9 cellular contexts compared by ENCODE assay signal in genomic region chr13:21625366-21625765, GRCh38.
DNase-seq lines count a peak whose midpoint lies in the region; ATAC-seq lines count a peak whose summit lies in the region.
"Had no signal": no experiment of that assay in that cellular context is flagged by ENCODE, and none has a peak within 500 bp of the region (broad histone marks: within the 10 kb centered on the region; RNA-seq: fewer than 3 reads in every experiment).

No MANE protein-coding gene starts in this region.

- in situ Hi-C loops in KBM-7 (cut with MboI; ENCODE audit: low pct_unique_long_range_greater_than_20kb, low sequenced_read_pairs), result loop anchor here (25.0 kb wide), 1 partner anchor 662 kb away; no protein-coding TSS in a partner anchor

- DNase-seq in NCI-H2196 (lab: John Stamatoyannopoulos, UW; ENCODE audit: unreplicated experiment) (peak; percentile 13), NCI-H2196 treated with DMSO at 0.1 percent for 48 hours (lab: John Stamatoyannopoulos, UW; ENCODE audit: unreplicated experiment) (no peak), KBM-7 (peak; percentile 63), SHP77 treated with DMSO at 0.1 percent for 48 hours (lab: John Stamatoyannopoulos, UW) (peak; percentile 55), hepatic stellate cell (ENCODE audit: low spot score) (peak; percentile 45), midbrain (lab: John Stamatoyannopoulos, UW) (no peak)
- DNase-seq: activated T-cell treated with anti-CD3 and anti-CD28 coated beads, Interleukin-2, amount 50 U/mL, for 4 hours had no signal

- ATAC-seq in HG02610 (IDR thresholded peaks at IDR 0.05; ENCODE audit: unreplicated experiment), result no peak
- no peak for ATAC-seq in HG03521 (IDR thresholded peaks at IDR 0.05; ENCODE audit: unreplicated experiment)

Comparison
In these comparisons a context has a peak if more than half of its experiments do, and no peak if none do; other contexts are left out.
1. DNase-seq: peak in NCI-H2196 (single experiment), KBM-7 (single experiment), SHP77 treated with DMSO at 0.1 percent for 48 hours (single experiment) and hepatic stellate cell (single experiment); none in NCI-H2196 treated with DMSO at 0.1 percent for 48 hours (single experiment) and midbrain (single experiment).